In the genomic region with DNA sequence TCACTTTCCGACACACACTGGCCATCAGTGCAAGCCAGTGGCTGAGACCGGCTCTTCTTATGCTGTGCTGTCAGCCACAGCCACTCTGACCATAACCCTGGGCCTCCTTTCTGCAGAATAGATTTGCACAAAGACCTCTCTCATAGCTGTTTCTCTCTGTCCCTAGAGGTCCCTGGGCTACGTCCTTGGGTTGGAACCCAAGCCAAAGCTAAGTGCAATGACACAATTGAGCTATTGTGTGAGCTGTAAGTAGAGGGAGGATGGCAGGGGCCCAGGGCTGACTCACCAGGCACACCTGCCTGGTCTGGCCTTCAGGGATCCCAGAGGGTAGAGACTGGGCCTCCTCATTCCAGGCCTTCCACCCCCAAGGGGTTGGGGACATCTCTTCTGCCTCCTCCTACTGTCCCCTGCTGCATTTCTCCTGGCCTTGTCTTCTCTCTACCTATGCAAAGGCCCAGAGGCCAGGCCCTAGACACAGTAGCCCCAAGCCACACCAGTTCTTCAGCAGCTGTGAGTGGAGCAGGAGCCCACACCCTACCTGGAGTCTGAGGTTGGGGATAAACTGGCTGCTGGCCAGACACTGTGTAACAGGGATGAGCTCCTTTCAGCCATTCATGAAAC, we compare ENCODE assay signal across 1 cellular context.
TF ChIP-seq lines count a peak whose summit lies in the region.

No MANE protein-coding gene starts in this region.

TF ChIP-seq in HepG2, 621 proteins besides CTCF, POLR2A, EP300 and RAD21 (continued from another document and continues in another):
- peak; percentile 64; the same call in 1 of the 2 replicates for TF ChIP-seq FOXJ3 (CRISPR knock-in tag; IDR thresholded peaks at IDR 0.05; ENCODE audit: borderline replicate concordance)
- no peak for TF ChIP-seq ZSCAN20 (CRISPR knock-in tag; IDR thresholded peaks at IDR 0.05; ENCODE audit: borderline replicate concordance)
- no peak for TF ChIP-seq NAIF1 (CRISPR knock-in tag; IDR thresholded peaks at IDR 0.05; ENCODE audit: borderline replicate concordance)
- TF ChIP-seq KLF13 (CRISPR knock-in tag; IDR thresholded peaks at IDR 0.05): no peak
- TF ChIP-seq ZNF333 (CRISPR knock-in tag; IDR thresholded peaks at IDR 0.05; ENCODE audit: borderline replicate concordance): no peak
- peak; percentile 81 for TF ChIP-seq YEATS2 (CRISPR knock-in tag; IDR thresholded peaks at IDR 0.05; ENCODE audit: borderline replicate concordance)
- TF ChIP-seq, protein P1, sequence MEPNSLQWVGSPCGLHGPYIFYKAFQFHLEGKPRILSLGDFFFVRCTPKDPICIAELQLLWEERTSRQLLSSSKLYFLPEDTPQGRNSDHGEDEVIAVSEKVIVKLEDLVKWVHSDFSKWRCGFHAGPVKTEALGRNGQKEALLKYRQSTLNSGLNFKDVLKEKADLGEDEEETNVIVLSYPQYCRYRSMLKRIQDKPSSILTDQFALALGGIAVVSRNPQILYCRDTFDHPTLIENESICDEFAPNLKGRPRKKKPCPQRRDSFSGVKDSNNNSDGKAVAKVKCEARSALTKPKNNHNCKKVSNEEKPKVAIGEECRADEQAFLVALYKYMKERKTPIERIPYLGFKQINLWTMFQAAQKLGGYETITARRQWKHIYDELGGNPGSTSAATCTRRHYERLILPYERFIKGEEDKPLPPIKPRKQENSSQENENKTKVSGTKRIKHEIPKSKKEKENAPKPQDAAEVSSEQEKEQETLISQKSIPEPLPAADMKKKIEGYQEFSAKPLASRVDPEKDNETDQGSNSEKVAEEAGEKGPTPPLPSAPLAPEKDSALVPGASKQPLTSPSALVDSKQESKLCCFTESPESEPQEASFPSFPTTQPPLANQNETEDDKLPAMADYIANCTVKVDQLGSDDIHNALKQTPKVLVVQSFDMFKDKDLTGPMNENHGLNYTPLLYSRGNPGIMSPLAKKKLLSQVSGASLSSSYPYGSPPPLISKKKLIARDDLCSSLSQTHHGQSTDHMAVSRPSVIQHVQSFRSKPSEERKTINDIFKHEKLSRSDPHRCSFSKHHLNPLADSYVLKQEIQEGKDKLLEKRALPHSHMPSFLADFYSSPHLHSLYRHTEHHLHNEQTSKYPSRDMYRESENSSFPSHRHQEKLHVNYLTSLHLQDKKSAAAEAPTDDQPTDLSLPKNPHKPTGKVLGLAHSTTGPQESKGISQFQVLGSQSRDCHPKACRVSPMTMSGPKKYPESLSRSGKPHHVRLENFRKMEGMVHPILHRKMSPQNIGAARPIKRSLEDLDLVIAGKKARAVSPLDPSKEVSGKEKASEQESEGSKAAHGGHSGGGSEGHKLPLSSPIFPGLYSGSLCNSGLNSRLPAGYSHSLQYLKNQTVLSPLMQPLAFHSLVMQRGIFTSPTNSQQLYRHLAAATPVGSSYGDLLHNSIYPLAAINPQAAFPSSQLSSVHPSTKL (CRISPR knock-in tag; IDR thresholded peaks at IDR 0.05): peak; percentile 97
- peak; percentile 97 for TF ChIP-seq DPF2 (CRISPR knock-in tag; IDR thresholded peaks at IDR 0.05; ENCODE audit: borderline replicate concordance, low read depth)
- peak; percentile 63; the same call in 1 of the 2 replicates for TF ChIP-seq NCOR1 (IDR thresholded peaks at IDR 0.05; ENCODE audit: borderline replicate concordance, low read length)
- peak; percentile 99 for TF ChIP-seq ZNF644 (CRISPR knock-in tag; IDR thresholded peaks at IDR 0.05; ENCODE audit: low read depth)
- TF ChIP-seq, protein P2, sequence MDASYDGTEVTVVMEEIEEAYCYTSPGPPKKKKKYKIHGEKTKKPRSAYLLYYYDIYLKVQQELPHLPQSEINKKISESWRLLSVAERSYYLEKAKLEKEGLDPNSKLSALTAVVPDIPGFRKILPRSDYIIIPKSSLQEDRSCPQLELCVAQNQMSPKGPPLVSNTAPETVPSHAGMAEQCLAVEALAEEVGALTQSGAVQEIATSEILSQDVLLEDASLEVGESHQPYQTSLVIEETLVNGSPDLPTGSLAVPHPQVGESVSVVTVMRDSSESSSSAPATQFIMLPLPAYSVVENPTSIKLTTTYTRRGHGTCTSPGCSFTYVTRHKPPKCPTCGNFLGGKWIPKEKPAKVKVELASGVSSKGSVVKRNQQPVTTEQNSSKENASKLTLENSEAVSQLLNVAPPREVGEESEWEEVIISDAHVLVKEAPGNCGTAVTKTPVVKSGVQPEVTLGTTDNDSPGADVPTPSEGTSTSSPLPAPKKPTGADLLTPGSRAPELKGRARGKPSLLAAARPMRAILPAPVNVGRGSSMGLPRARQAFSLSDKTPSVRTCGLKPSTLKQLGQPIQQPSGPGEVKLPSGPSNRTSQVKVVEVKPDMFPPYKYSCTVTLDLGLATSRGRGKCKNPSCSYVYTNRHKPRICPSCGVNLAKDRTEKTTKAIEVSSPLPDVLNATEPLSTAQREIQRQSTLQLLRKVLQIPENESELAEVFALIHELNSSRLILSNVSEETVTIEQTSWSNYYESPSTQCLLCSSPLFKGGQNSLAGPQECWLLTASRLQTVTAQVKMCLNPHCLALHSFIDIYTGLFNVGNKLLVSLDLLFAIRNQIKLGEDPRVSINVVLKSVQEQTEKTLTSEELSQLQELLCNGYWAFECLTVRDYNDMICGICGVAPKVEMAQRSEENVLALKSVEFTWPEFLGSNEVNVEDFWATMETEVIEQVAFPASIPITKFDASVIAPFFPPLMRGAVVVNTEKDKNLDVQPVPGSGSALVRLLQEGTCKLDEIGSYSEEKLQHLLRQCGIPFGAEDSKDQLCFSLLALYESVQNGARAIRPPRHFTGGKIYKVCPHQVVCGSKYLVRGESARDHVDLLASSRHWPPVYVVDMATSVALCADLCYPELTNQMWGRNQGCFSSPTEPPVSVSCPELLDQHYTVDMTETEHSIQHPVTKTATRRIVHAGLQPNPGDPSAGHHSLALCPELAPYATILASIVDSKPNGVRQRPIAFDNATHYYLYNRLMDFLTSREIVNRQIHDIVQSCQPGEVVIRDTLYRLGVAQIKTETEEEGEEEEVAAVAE (CRISPR knock-in tag; IDR thresholded peaks at IDR 0.05; ENCODE audit: borderline replicate concordance): 0 out of 2 replicates have a peak, but pooled peaks have one; percentile 24
- TF ChIP-seq ZNF335 (CRISPR knock-in tag; IDR thresholded peaks at IDR 0.05): peak; percentile 34; the same call in 1 of the 2 replicates
- peak; percentile 88; the same call in 1 of the 2 replicates for TF ChIP-seq CC2D1A (CRISPR knock-in tag; IDR thresholded peaks at IDR 0.05)
- TF ChIP-seq NFIC (IDR thresholded peaks at IDR 0.05; ENCODE audit: low read length): 0 out of 2 replicates have a peak, but pooled peaks have one; percentile 52
- TF ChIP-seq ZSCAN29 (CRISPR knock-in tag; conservative IDR thresholded peaks at IDR 0.05): peak; percentile 79; the same call in 1 of the 2 replicates
- TF ChIP-seq LCORL (IDR thresholded peaks at IDR 0.05): peak; percentile 80; the same call in 1 of the 2 replicates
- peak; percentile 88 for TF ChIP-seq LCORL (CRISPR knock-in tag; IDR thresholded peaks at IDR 0.05)
- TF ChIP-seq ZNF124 (CRISPR knock-in tag; IDR thresholded peaks at IDR 0.05): 0 out of 2 replicates have a peak, but pooled peaks have one; percentile 48
- TF ChIP-seq ZNF263 (CRISPR knock-in tag; IDR thresholded peaks at IDR 0.05): peak; percentile 96
- peak; percentile 84 for TF ChIP-seq MIER2 (CRISPR knock-in tag; IDR thresholded peaks at IDR 0.05)
- TF ChIP-seq RBM22 (optimal IDR thresholded peaks at IDR 0.05; ENCODE audit: low read length): no peak
- TF ChIP-seq, protein P3, sequence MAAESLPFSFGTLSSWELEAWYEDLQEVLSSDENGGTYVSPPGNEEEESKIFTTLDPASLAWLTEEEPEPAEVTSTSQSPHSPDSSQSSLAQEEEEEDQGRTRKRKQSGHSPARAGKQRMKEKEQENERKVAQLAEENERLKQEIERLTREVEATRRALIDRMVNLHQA (CRISPR knock-in tag; IDR thresholded peaks at IDR 0.05): no peak
- peak; percentile 68; the same call in 1 of the 2 replicates for TF ChIP-seq SIX1 (CRISPR knock-in tag; IDR thresholded peaks at IDR 0.05; ENCODE audit: borderline replicate concordance)
- no peak for TF ChIP-seq RFX3 (CRISPR knock-in tag; IDR thresholded peaks at IDR 0.05)
- TF ChIP-seq, protein P4, sequence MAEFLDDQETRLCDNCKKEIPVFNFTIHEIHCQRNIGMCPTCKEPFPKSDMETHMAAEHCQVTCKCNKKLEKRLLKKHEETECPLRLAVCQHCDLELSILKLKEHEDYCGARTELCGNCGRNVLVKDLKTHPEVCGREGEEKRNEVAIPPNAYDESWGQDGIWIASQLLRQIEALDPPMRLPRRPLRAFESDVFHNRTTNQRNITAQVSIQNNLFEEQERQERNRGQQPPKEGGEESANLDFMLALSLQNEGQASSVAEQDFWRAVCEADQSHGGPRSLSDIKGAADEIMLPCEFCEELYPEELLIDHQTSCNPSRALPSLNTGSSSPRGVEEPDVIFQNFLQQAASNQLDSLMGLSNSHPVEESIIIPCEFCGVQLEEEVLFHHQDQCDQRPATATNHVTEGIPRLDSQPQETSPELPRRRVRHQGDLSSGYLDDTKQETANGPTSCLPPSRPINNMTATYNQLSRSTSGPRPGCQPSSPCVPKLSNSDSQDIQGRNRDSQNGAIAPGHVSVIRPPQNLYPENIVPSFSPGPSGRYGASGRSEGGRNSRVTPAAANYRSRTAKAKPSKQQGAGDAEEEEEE (CRISPR knock-in tag; IDR thresholded peaks at IDR 0.05; ENCODE audit: borderline replicate concordance): no peak
- peak; percentile 97 for TF ChIP-seq JUN (CRISPR knock-in tag; IDR thresholded peaks at IDR 0.05)
- peak; percentile 96 for TF ChIP-seq NCOA2 (CRISPR knock-in tag; IDR thresholded peaks at IDR 0.05)
- no peak; the same call in 1 of the 2 replicates for TF ChIP-seq KMT2B (CRISPR knock-in tag; IDR thresholded peaks at IDR 0.05)
- TF ChIP-seq ZNF777 (CRISPR knock-in tag; IDR thresholded peaks at IDR 0.05): no peak
- no peak for TF ChIP-seq SRY (CRISPR knock-in tag; IDR thresholded peaks at IDR 0.05)
- peak; percentile 47 for TF ChIP-seq SOX13 (IDR thresholded peaks at IDR 0.05)
- peak in 1 of 2 experiments; percentile 97; a peak in 2 of 4 replicates for TF ChIP-seq SOX13 (CRISPR knock-in tag; conservative IDR thresholded peaks at IDR 0.05 in 1 of 2, IDR thresholded peaks at IDR 0.05 in 1 of 2)
- no peak; the same call in 1 of the 2 replicates for TF ChIP-seq ZNF264 (CRISPR knock-in tag; IDR thresholded peaks at IDR 0.05)
- no peak for TF ChIP-seq SP140L (CRISPR knock-in tag; IDR thresholded peaks at IDR 0.05; ENCODE audit: borderline replicate concordance)
- no peak for TF ChIP-seq KDM5A (IDR thresholded peaks at IDR 0.05; ENCODE audit: borderline replicate concordance, low read length)
- TF ChIP-seq CCAR2 (optimal IDR thresholded peaks at IDR 0.05; ENCODE audit: low read depth, low read length): peak; percentile 35
- peak; percentile 66 for TF ChIP-seq MEIS2 (CRISPR knock-in tag; IDR thresholded peaks at IDR 0.05)
- TF ChIP-seq, protein P5, sequence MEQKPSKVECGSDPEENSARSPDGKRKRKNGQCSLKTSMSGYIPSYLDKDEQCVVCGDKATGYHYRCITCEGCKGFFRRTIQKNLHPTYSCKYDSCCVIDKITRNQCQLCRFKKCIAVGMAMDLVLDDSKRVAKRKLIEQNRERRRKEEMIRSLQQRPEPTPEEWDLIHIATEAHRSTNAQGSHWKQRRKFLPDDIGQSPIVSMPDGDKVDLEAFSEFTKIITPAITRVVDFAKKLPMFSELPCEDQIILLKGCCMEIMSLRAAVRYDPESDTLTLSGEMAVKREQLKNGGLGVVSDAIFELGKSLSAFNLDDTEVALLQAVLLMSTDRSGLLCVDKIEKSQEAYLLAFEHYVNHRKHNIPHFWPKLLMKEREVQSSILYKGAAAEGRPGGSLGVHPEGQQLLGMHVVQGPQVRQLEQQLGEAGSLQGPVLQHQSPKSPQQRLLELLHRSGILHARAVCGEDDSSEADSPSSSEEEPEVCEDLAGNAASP (CRISPR knock-in tag; IDR thresholded peaks at IDR 0.05; ENCODE audit: borderline replicate concordance): peak; percentile 94
- no peak for TF ChIP-seq ZNF703 (CRISPR knock-in tag; IDR thresholded peaks at IDR 0.05; ENCODE audit: borderline replicate concordance)
- peak; percentile 11; the same call in 1 of the 2 replicates for TF ChIP-seq ZNF615 (CRISPR knock-in tag; IDR thresholded peaks at IDR 0.05; ENCODE audit: borderline replicate concordance)
- TF ChIP-seq, protein P6, sequence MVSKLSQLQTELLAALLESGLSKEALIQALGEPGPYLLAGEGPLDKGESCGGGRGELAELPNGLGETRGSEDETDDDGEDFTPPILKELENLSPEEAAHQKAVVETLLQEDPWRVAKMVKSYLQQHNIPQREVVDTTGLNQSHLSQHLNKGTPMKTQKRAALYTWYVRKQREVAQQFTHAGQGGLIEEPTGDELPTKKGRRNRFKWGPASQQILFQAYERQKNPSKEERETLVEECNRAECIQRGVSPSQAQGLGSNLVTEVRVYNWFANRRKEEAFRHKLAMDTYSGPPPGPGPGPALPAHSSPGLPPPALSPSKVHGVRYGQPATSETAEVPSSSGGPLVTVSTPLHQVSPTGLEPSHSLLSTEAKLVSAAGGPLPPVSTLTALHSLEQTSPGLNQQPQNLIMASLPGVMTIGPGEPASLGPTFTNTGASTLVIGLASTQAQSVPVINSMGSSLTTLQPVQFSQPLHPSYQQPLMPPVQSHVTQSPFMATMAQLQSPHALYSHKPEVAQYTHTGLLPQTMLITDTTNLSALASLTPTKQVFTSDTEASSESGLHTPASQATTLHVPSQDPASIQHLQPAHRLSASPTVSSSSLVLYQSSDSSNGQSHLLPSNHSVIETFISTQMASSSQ (IDR thresholded peaks at IDR 0.05; ENCODE audit: low read depth): peak; percentile 49
- TF ChIP-seq, protein P6 (CRISPR knock-in tag; IDR thresholded peaks at IDR 0.05; ENCODE audit: borderline replicate concordance): peak; percentile 91
- TF ChIP-seq, protein P7, sequence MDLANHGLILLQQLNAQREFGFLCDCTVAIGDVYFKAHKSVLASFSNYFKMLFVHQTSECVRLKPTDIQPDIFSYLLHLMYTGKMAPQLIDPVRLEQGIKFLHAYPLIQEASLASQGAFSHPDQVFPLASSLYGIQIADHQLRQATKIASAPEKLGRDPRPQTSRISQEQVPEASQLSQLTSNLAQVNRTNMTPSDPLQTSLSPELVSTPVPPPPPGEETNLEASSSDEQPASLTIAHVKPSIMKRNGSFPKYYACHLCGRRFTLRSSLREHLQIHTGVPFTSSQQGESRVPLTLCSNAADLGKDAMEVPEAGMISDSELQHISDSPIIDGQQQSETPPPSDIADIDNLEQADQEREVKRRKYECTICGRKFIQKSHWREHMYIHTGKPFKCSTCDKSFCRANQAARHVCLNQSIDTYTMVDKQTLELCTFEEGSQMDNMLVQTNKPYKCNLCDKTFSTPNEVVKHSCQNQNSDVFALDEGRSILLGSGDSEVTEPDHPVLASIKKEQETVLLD (CRISPR knock-in tag; IDR thresholded peaks at IDR 0.05; ENCODE audit: low read depth): no peak
